Comparison of ENCODE assay signal across 33 cellular contexts in the genomic region with DNA sequence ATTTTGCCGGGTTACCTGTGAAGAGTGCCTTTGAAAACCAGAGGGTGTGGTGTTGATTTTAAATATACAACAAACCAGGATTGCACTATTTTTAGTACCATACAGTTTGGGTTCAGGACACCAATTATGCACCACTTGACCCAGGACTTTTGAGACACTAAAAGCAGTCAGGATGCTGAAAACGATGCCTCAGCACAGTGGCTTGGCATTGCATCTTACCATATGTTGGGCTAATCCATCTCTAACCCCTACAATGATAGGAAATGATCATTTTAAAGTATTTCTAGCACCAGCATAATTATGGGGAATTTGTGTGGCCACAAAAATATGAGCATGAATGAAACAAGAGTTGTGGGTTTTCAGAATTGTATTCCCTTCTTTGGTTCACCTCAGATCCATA. TPM values are rescaled to one million over a fixed set of nuclear protein-coding genes. Genes with fewer than 3 reads are reported as not detected.
"Had no signal": no experiment of that assay in that cellular context is flagged by ENCODE, and none has a peak within 500 bp of the region (broad histone marks: within the 10 kb centered on the region; RNA-seq: fewer than 3 reads in every experiment).

No MANE protein-coding gene starts in this region.

- FAIRE-seq: urothelium cell line had no signal

- ATAC-seq: natural killer cell; stimulated activated naive B cell treated with anti-CD40 and anti-IgM and Interleukin-4, amounts not matched to agents 10 μg/mL and 1 μg/mL and 100 μg/mL, for 72 hours; stimulated activated naive CD8-positive, alpha-beta T cell treated with anti-CD3 and anti-CD28 coated beads, Interleukin-15, Interleukin-2, amounts not matched to agents 100 U/mL and 50 U/mL, for 24 hours; upper lobe of right lung had no signal

- DNase-seq: islet precursor cell; left ventricle myocardium inferior; mesendoderm; naive B cell; natural killer cell; nephron progenitor cell; occipital lobe; ovary; right lobe of liver; stimulated activated CD4-positive, alpha-beta T cell treated with anti-CD3 and anti-CD28 coated beads, Interleukin-12 subunit alpha, Interleukin-12 subunit beta, amount 100 ng/mL, for 4 hours; stimulated activated CD4-positive, alpha-beta T cell treated with anti-CD3 and anti-CD28 coated beads, Interleukin-15, amount 100 ng/mL, for 24 hours; stimulated activated CD4-positive, alpha-beta T cell treated with anti-CD3 and anti-CD28 coated beads, Interleukin-2, amount 100 ng/mL, for 24 hours; stimulated activated CD4-positive, alpha-beta T cell treated with anti-CD3 and anti-CD28 coated beads, Interleukin-4, amount 100 ng/mL, for 1 hour; stimulated activated naive B cell treated with anti-CD40 and anti-IgM and Interleukin-4, amounts not matched to agents 10 μg/mL and 1 μg/mL and 100 μg/mL, for 72 hours; stimulated activated naive CD8-positive, alpha-beta T cell treated with anti-CD3 and anti-CD28 coated beads, Interleukin-15, Interleukin-2, amounts not matched to agents 100 U/mL and 50 U/mL, for 24 hours; stomach; tibial artery; trophoblast cell; upper lobe of right lung had no signal

- H3K9ac ChIP-seq: neural progenitor cell had no signal

- H3K4me1 ChIP-seq: left ventricle myocardium inferior, neural progenitor cell, right atrium auricular region, right lobe of liver, stomach, tibial artery, upper lobe of right lung had no signal

- H3K27me3 ChIP-seq: hepatocyte, neural progenitor cell, neutrophil, ovary, right atrium auricular region, right lobe of liver, stomach, tibial artery, upper lobe of right lung had no signal

- H3K27ac ChIP-seq: hepatocyte, left ventricle myocardium inferior, neural progenitor cell, neutrophil, ovary, right atrium auricular region, right lobe of liver, skin epidermis, stomach, thoracic aorta, tibial artery, upper lobe of right lung had no signal

- H3K9me3 ChIP-seq: left ventricle myocardium inferior, neutrophil, ovary, right atrium auricular region, right lobe of liver, stomach, thoracic aorta, tibial artery, upper lobe of right lung had no signal

- H3K4me2 ChIP-seq: hepatocyte, neural progenitor cell had no signal

- H2AFZ ChIP-seq: hepatocyte, neural progenitor cell had no signal

- H3K79me2 ChIP-seq: hepatocyte had no signal

- H3K36me3 ChIP-seq: left ventricle myocardium inferior, neural progenitor cell, neutrophil, ovary, right atrium auricular region, right lobe of liver, stomach, thoracic aorta, tibial artery, upper lobe of right lung had no signal

- H3K4me3 ChIP-seq: hepatocyte, left ventricle myocardium inferior, lung, neural progenitor cell, ovary, right atrium auricular region, right lobe of liver, skin epidermis, stomach, thoracic aorta, tibial artery, upper lobe of right lung had no signal

RNA-seq across cellular contexts. Expression of a gene that starts 4.1 kb away (rescaled TPM):
- total RNA-seq: kidney epithelial cell, left ventricle myocardium inferior, lower leg skin, mesothelial cell of epicardium, natural killer cell, occipital lobe, ovary, progenitor cell of endocrine pancreas, pulmonary artery endothelial cell, renal cortical epithelial cell, right atrium auricular region, right lobe of liver, stomach, thoracic aorta, upper lobe of right lung had no signal
- polyA plus RNA-seq: ovary, stomach had no signal

RNA-seq across cellular contexts. Expression of a gene that starts 29.3 kb away (rescaled TPM):
- total RNA-seq: kidney epithelial cell, left ventricle myocardium inferior, lower leg skin, lung, mesothelial cell of epicardium, natural killer cell, progenitor cell of endocrine pancreas, pulmonary artery endothelial cell, renal cortical epithelial cell, right atrium auricular region, right lobe of liver, stomach, thoracic aorta, upper lobe of right lung had no signal
- polyA plus RNA-seq: hepatocyte, ovary, stomach had no signal
